Comparison of ENCODE assay signal across 17 cellular contexts in the genomic region with DNA sequence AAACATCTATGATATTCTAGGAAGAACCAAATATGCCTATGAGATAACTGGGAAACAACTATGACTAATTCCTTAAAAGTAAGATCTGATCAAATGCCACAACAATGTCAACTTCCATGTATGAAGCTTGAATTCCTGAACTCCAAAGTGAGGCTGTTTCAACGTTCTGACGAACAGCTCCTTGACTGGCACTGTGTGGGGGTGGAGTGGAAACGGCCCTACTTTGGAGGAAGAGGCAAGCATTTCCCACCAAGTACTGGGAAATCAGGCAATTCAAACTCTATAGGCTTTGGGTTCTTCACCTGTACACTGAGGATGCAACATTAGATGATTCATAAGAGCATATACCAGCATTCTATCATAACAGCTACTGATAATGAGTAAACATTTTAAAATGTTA.
DNase-seq lines count a peak whose midpoint lies in the region; ATAC-seq and TF ChIP-seq lines count a peak whose summit lies in the region.
"Had no signal": no experiment of that assay in that cellular context is flagged by ENCODE, and none has a peak within 500 bp of the region (broad histone marks: within the 10 kb centered on the region; RNA-seq: fewer than 3 reads in every experiment).

No MANE protein-coding gene starts in this region.

- no peaks in the 10 kb centered on the region for H3K4me1 ChIP-seq in right cardiac atrium (ENCODE audit: control insufficient read depth, insufficient read depth, low read length)
- H3K4me1 ChIP-seq: BE2C had no signal

- intact Hi-C loops in right cardiac atrium (cut with DNase I): no loop called here

- ATAC-seq in GM19395 (IDR thresholded peaks at IDR 0.05; ENCODE audit: unreplicated experiment) (no peak), GM18505 (IDR thresholded peaks at IDR 0.05; ENCODE audit: unreplicated experiment) (no peak), right cardiac atrium (no peak)
- ATAC-seq: GM12878 had no signal

- peak; percentile 2 for DNase-seq in RKO (ENCODE audit: low spot score)
- DNase-seq in dermis blood vessel endothelial cell: peak; percentile 39
- peak; percentile 30 for DNase-seq in myocyte (ENCODE audit: low read depth)
- DNase-seq in right cardiac atrium: no peak
- DNase-seq in stimulated activated CD8-positive, alpha-beta memory T cell treated with anti-CD3 and anti-CD28 coated beads, Interleukin-4, amount 100 ng/mL, for 48 hours: no peak
- DNase-seq: BE2C; Calu3; CD4-positive, alpha-beta memory T cell; H7; Karpas-422; MM.1S; NCI-H1092 treated with DMSO at 0.1 percent for 48 hours; NCI-H1694; NCI-H524 had no signal

- no peak for TF ChIP-seq POLR2A in GM18505 (IDR thresholded peaks at IDR 0.05; ENCODE audit: borderline replicate concordance, extremely low read depth, insufficient read depth, insufficient read length)

- 71% methylated on average over 3 of the region's 3 CpGs for WGBS in right cardiac atrium

- H3K9me3 ChIP-seq in right cardiac atrium (ENCODE audit: control insufficient read depth, low read length): no peaks in the 10 kb centered on the region
- H3K9me3 ChIP-seq: BE2C had no signal

- no peak overlapping the region for H3K27ac ChIP-seq in right cardiac atrium (ENCODE audit: low read length)

- no peak overlapping the region for H3K4me3 ChIP-seq in right cardiac atrium (ENCODE audit: low read length)
- H3K4me3 ChIP-seq: GM12878 had no signal

- no peaks in the 10 kb centered on the region for H3K27me3 ChIP-seq in right cardiac atrium (ENCODE audit: control insufficient read depth, insufficient read depth)
- H3K27me3 ChIP-seq: BE2C had no signal

Comparison
In these comparisons a context has a peak if more than half of its experiments do, and no peak if none do; other contexts are left out.
1. DNase-seq: peak in RKO (single experiment), dermis blood vessel endothelial cell (single experiment) and myocyte (single experiment); none in right cardiac atrium (0 of 3) and stimulated activated CD8-positive, alpha-beta memory T cell treated with anti-CD3 and anti-CD28 coated beads, Interleukin-4, amount 100 ng/mL, for 48 hours (single experiment).